Comparison of ENCODE assay signal across 1 cellular context in the genomic region with DNA sequence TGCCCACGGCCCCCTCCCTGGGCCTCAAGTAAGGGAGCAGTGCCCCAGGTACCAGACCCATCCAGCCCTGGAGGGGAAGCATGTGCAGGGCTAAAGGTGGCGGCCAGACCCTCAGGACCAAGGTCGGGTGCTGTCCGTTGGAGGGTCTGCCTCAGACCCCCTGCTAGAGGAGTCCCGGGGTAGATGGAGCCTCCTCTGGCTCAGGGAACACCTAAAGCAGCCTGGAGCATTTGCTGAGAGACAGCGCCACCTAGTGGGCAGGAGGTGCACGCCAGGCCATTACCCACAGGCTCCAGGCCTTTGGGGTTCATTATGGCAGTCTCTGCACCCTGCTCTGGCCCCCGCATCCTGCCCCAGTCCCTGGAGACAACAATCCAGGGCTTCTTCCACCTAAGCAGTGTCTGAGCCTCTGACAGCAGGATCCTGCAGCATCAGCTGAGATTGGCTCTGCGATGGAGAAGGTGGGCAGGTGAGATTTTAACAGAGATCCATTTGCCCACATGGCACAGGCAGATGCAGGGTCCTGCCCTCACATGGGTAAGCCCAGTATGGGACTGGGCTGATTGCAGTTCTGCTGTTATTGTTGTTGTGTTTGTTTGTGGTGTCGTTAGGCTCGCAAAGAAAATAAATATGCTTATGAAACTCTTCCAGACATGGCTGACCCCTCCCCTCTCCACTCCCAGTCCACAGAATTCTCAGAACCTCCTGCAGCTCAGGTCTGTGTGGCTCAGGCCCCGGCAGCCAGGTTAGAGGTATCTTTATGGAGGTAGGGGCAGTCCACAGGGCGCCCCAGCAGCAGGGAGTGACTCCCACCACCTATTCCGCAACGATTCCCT.
TF ChIP-seq lines count a peak whose summit lies in the region.

No MANE protein-coding gene starts in this region.

TF ChIP-seq in H1, 55 proteins besides CTCF, POLR2A, EP300 and RAD21 (continued from another document):
- TF ChIP-seq GTF2F1 (IDR thresholded peaks at IDR 0.05; ENCODE audit: borderline replicate concordance, low read depth, low read length) (no peak), TAF7 (optimal IDR thresholded peaks at IDR 0.05; ENCODE audit: borderline replicate concordance, low read depth, low read length) (no peak), KDM4A (IDR thresholded peaks at IDR 0.05; ENCODE audit: low read depth, low read length, severe bottlenecking) (no peak), BRCA1 (IDR thresholded peaks at IDR 0.05; ENCODE audit: low read depth, low read length) (peak; percentile 28; the same call in 1 of the 2 replicates), TBP (IDR thresholded peaks at IDR 0.05; ENCODE audit: low read depth, low read length) (0 out of 2 replicates have a peak, but pooled peaks have one; percentile 21), EGR1 (IDR thresholded peaks at IDR 0.05; ENCODE audit: borderline replicate concordance, low read depth, low read length) (no peak), YY1 (IDR thresholded peaks at IDR 0.05; ENCODE audit: low read depth, low read length) (peak; percentile 68; the same call in 1 of the 2 replicates), ASH2L (IDR thresholded peaks at IDR 0.05; ENCODE audit: low read length) (no peak), RFX5 (IDR thresholded peaks at IDR 0.05; ENCODE audit: borderline replicate concordance, low read depth, low read length) (no peak), FOSL1 (IDR thresholded peaks at IDR 0.05; ENCODE audit: insufficient read depth, low read depth, low read length) (no peak), SP1 (IDR thresholded peaks at IDR 0.05; ENCODE audit: low read depth, low read length) (no peak), TCF12 (IDR thresholded peaks at IDR 0.05; ENCODE audit: low read depth, low read length) (no peak), TAF1 (IDR thresholded peaks at IDR 0.05; ENCODE audit: low read depth, low read length) (no peak), MAFK (IDR thresholded peaks at IDR 0.05; ENCODE audit: low read depth, low read length) (no peak), GABPA (IDR thresholded peaks at IDR 0.05; ENCODE audit: borderline replicate concordance, insufficient read depth, low read length) (peak; percentile 76; the same call in 1 of the 2 replicates), POU5F1 (IDR thresholded peaks at IDR 0.05; ENCODE audit: low read depth, low read length) (no peak), EZH2 (IDR thresholded peaks at IDR 0.05; ENCODE audit: low read depth, low read length, severe bottlenecking) (no peak), SRF (IDR thresholded peaks at IDR 0.05; ENCODE audit: low read depth, low read length) (no peak), SP4 (IDR thresholded peaks at IDR 0.05; ENCODE audit: low read length) (no peak), NANOG (IDR thresholded peaks at IDR 0.05; ENCODE audit: insufficient read depth, low read depth, low read length, poor library complexity, severe bottlenecking) (no peak), SIRT6 (IDR thresholded peaks at IDR 0.05; ENCODE audit: low read length) (no peak), SAP30 (IDR thresholded peaks at IDR 0.05; ENCODE audit: insufficient read depth, insufficient replicate concordance, low read length) (no peak), TEAD4 (IDR thresholded peaks at IDR 0.05; ENCODE audit: low read depth, low read length) (no peak), SIN3A (conservative IDR thresholded peaks at IDR 0.05 in 1 of 2, IDR thresholded peaks at IDR 0.05 in 1 of 2; ENCODE audit: low read depth in 1 of 2, low read length in 2 of 2) (0 out of 4 replicates have a peak, but pooled peaks of 1 of the 2 experiments have one; percentile 48), CBX5 (IDR thresholded peaks at IDR 0.05; ENCODE audit: low read depth, low read length) (no peak), NRF1 (IDR thresholded peaks at IDR 0.05; ENCODE audit: low read depth, low read length) (0 out of 2 replicates have a peak, but pooled peaks have one; percentile 3), RXRA (IDR thresholded peaks at IDR 0.05; ENCODE audit: insufficient read depth, low read depth, low read length) (no peak), POLR2AphosphoS5 (IDR thresholded peaks at IDR 0.05; ENCODE audit: low read depth, low read length) (no peak), RBBP5 (IDR thresholded peaks at IDR 0.05; ENCODE audit: borderline replicate concordance, low read depth, low read length) (no peak), CREB1 (IDR thresholded peaks at IDR 0.05) (no peak)
- TF ChIP-seq, protein P1, sequence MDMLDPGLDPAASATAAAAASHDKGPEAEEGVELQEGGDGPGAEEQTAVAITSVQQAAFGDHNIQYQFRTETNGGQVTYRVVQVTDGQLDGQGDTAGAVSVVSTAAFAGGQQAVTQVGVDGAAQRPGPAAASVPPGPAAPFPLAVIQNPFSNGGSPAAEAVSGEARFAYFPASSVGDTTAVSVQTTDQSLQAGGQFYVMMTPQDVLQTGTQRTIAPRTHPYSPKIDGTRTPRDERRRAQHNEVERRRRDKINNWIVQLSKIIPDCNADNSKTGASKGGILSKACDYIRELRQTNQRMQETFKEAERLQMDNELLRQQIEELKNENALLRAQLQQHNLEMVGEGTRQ (IDR thresholded peaks at IDR 0.05; ENCODE audit: low read length): peak; percentile 8; the same call in 1 of the 2 replicates
- TF ChIP-seq, protein P2, sequence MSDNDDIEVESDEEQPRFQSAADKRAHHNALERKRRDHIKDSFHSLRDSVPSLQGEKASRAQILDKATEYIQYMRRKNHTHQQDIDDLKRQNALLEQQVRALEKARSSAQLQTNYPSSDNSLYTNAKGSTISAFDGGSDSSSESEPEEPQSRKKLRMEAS (IDR thresholded peaks at IDR 0.05): no peak
- TF ChIP-seq, protein P3, sequence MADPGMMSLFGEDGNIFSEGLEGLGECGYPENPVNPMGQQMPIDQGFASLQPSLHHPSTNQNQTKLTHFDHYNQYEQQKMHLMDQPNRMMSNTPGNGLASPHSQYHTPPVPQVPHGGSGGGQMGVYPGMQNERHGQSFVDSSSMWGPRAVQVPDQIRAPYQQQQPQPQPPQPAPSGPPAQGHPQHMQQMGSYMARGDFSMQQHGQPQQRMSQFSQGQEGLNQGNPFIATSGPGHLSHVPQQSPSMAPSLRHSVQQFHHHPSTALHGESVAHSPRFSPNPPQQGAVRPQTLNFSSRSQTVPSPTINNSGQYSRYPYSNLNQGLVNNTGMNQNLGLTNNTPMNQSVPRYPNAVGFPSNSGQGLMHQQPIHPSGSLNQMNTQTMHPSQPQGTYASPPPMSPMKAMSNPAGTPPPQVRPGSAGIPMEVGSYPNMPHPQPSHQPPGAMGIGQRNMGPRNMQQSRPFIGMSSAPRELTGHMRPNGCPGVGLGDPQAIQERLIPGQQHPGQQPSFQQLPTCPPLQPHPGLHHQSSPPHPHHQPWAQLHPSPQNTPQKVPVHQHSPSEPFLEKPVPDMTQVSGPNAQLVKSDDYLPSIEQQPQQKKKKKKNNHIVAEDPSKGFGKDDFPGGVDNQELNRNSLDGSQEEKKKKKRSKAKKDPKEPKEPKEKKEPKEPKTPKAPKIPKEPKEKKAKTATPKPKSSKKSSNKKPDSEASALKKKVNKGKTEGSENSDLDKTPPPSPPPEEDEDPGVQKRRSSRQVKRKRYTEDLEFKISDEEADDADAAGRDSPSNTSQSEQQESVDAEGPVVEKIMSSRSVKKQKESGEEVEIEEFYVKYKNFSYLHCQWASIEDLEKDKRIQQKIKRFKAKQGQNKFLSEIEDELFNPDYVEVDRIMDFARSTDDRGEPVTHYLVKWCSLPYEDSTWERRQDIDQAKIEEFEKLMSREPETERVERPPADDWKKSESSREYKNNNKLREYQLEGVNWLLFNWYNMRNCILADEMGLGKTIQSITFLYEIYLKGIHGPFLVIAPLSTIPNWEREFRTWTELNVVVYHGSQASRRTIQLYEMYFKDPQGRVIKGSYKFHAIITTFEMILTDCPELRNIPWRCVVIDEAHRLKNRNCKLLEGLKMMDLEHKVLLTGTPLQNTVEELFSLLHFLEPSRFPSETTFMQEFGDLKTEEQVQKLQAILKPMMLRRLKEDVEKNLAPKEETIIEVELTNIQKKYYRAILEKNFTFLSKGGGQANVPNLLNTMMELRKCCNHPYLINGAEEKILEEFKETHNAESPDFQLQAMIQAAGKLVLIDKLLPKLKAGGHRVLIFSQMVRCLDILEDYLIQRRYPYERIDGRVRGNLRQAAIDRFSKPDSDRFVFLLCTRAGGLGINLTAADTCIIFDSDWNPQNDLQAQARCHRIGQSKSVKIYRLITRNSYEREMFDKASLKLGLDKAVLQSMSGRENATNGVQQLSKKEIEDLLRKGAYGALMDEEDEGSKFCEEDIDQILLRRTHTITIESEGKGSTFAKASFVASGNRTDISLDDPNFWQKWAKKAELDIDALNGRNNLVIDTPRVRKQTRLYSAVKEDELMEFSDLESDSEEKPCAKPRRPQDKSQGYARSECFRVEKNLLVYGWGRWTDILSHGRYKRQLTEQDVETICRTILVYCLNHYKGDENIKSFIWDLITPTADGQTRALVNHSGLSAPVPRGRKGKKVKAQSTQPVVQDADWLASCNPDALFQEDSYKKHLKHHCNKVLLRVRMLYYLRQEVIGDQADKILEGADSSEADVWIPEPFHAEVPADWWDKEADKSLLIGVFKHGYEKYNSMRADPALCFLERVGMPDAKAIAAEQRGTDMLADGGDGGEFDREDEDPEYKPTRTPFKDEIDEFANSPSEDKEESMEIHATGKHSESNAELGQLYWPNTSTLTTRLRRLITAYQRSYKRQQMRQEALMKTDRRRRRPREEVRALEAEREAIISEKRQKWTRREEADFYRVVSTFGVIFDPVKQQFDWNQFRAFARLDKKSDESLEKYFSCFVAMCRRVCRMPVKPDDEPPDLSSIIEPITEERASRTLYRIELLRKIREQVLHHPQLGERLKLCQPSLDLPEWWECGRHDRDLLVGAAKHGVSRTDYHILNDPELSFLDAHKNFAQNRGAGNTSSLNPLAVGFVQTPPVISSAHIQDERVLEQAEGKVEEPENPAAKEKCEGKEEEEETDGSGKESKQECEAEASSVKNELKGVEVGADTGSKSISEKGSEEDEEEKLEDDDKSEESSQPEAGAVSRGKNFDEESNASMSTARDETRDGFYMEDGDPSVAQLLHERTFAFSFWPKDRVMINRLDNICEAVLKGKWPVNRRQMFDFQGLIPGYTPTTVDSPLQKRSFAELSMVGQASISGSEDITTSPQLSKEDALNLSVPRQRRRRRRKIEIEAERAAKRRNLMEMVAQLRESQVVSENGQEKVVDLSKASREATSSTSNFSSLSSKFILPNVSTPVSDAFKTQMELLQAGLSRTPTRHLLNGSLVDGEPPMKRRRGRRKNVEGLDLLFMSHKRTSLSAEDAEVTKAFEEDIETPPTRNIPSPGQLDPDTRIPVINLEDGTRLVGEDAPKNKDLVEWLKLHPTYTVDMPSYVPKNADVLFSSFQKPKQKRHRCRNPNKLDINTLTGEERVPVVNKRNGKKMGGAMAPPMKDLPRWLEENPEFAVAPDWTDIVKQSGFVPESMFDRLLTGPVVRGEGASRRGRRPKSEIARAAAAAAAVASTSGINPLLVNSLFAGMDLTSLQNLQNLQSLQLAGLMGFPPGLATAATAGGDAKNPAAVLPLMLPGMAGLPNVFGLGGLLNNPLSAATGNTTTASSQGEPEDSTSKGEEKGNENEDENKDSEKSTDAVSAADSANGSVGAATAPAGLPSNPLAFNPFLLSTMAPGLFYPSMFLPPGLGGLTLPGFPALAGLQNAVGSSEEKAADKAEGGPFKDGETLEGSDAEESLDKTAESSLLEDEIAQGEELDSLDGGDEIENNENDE (IDR thresholded peaks at IDR 0.05; ENCODE audit: insufficient replicate concordance, low read length): no peak
